ENCODE assay signal across 21 cellular contexts in the genomic region with DNA sequence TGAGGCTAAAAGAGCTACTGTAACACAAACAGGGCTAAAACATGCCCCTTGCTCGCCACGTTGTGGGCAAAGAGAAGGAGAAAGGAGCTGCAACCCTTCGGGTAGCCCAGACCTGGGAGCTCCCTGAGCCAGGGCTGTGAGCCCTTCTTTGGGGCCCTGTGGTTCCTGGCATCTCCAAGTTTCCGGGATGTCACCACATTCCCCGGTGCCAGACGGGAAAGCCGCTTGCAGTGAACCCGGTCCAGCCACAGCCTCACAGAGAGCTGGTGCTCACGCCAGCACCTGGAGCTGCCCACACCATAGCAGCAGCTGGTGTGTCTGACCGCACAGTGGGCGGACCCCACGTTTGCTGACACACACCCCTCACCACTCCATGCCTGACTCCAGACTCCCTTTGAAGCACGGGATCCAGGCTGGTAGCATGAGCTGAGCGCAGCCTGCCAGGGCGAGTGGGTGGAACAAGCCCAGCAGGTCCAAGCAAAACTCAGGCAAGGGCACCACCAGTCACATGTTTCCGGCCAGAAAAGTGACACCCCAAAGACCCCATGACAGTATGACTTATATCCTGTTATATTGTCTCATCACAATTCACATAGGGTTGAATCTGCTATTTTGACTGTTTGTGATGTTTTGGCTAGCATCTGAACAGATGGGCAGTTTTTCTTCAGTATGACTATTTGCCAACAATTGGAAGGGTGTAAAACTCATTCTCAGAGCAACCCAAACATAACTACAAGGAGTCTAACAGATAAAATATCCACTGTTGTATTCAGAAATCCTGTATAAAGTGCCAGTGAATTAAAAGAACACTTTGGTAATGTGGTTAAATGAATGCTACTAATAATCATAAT.
DNase-seq lines count a peak whose midpoint lies in the region; ATAC-seq and TF ChIP-seq lines count a peak whose summit lies in the region.
"Had no signal": no experiment of that assay in that cellular context is flagged by ENCODE, and none has a peak within 500 bp of the region (broad histone marks: within the 10 kb centered on the region; RNA-seq: fewer than 3 reads in every experiment).

No MANE protein-coding gene starts in this region.

- H3K79me2 ChIP-seq in osteoblast (ENCODE audit: insufficient read depth, low read length), result no peaks in the 10 kb centered on the region

- H3K9me3 Mint-ChIP-seq in natural killer cell treated with Interleukin-12 subunit alpha and Interleukin-12 subunit beta and Interleukin-15 and Interleukin-18, amount 100 ng/mL, for 72 hours, result no peaks in the 10 kb centered on the region
- H3K9me3 Mint-ChIP-seq in natural killer cell, result no peaks in the 10 kb centered on the region
- H3K9me3 Mint-ChIP-seq: CD4-positive, alpha-beta T cell; HFFc6 had no signal

- no peak overlapping the region for H3K27ac Mint-ChIP-seq in natural killer cell treated with Interleukin-12 subunit alpha and Interleukin-12 subunit beta and Interleukin-15 and Interleukin-18, amount 100 ng/mL, for 72 hours
- H3K27ac Mint-ChIP-seq in natural killer cell, result no peak overlapping the region
- H3K27ac Mint-ChIP-seq: CD4-positive, alpha-beta T cell; HFFc6 had no signal

- H3K27me3 ChIP-seq in osteoblast (ENCODE audit: insufficient read depth, low read length), result no peaks in the 10 kb centered on the region
- H3K27me3 ChIP-seq in ascending aorta, result no peaks in the 10 kb centered on the region
- H3K27me3 ChIP-seq: BE2C, Peyer's patch had no signal

- no peaks in the 10 kb centered on the region for H3K9me3 ChIP-seq in osteoblast (ENCODE audit: low read depth, low read length)
- H3K9me3 ChIP-seq in ascending aorta, result no peaks in the 10 kb centered on the region
- H3K9me3 ChIP-seq: BE2C, Peyer's patch had no signal

- intact Hi-C loops in natural killer cell (cut with micrococcal nuclease), result no loop called here
- intact Hi-C loops in ascending aorta (cut with DNase I), result no loop called here

- DNase-seq in natural killer cell treated with Interleukin-12 subunit alpha and Interleukin-12 subunit beta and Interleukin-15 and Interleukin-18, amount 100 ng/mL, for 72 hours (ENCODE audit: low spot score), result no peak
- DNase-seq in natural killer cell (no peak), dermis microvascular lymphatic vessel endothelial cell (ENCODE audit: low read depth in 2 of 2) (peak; percentile 88 to 91), osteoblast (ENCODE audit: insufficient read length, low spot score, missing footprints) (no peak), amniotic stem cell (lab: John Stamatoyannopoulos, UW) (no peak), UCSD-AML1 (lab: John Stamatoyannopoulos, UW; ENCODE audit: unreplicated experiment) (no peak), ascending aorta (ENCODE audit: low spot score in 2 of 2) (no peak)
- DNase-seq: BE2C; Caco-2; CD4-positive, alpha-beta T cell; DMS153; H7; HFFc6; KBM-7; NCI-H1105 treated with DMSO at 0.1 percent for 48 hours; NCI-H1694; NCI-H2081 treated with DMSO at 0.1 percent for 48 hours; NCI-H446 treated with DMSO at 0.1 percent for 48 hours; NCI-H69; Peyer's patch had no signal

- H3K27me3 Mint-ChIP-seq in natural killer cell treated with Interleukin-12 subunit alpha and Interleukin-12 subunit beta and Interleukin-15 and Interleukin-18, amount 100 ng/mL, for 72 hours, result no peaks in the 10 kb centered on the region
- no peaks in the 10 kb centered on the region for H3K27me3 Mint-ChIP-seq in natural killer cell (ENCODE audit: low read depth in 2 of 2)
- H3K27me3 Mint-ChIP-seq: CD4-positive, alpha-beta T cell had no signal

- H2AFZ ChIP-seq in osteoblast (ENCODE audit: low read length), result peak overlapping the region; percentile 60

- no peaks in the 10 kb centered on the region for H3K36me3 ChIP-seq in osteoblast (ENCODE audit: insufficient read depth, low read length)
- no peaks in the 10 kb centered on the region for H3K36me3 ChIP-seq in ascending aorta
- H3K36me3 ChIP-seq: BE2C, Peyer's patch had no signal

- no peaks in the 10 kb centered on the region for H4K20me1 ChIP-seq in osteoblast (ENCODE audit: insufficient read depth, low read length)

- H3K4me3 ChIP-seq in osteoblast (ENCODE audit: insufficient read depth, low read length) (peak overlapping the region; percentile 37), ascending aorta (no peak overlapping the region)
- H3K4me3 ChIP-seq: Peyer's patch had no signal

- peak overlapping the region; percentile 44 for H3K4me2 ChIP-seq in osteoblast (ENCODE audit: insufficient read depth, low read length)

- H3K27ac ChIP-seq in osteoblast (ENCODE audit: low read depth, low read length), result peak overlapping the region; percentile 27
- H3K27ac ChIP-seq in ascending aorta, result no peak overlapping the region
- H3K27ac ChIP-seq: Peyer's patch had no signal

- TF ChIP-seq CTCF in natural killer cell (IDR thresholded peaks at IDR 0.05) (no peak), osteoblast (IDR thresholded peaks at IDR 0.05; ENCODE audit: extremely low read depth, low read depth, low read length) (no peak), ascending aorta (IDR thresholded peaks at IDR 0.05) (no peak)

- H3K4me1 ChIP-seq in osteoblast (ENCODE audit: insufficient read depth, low read length) (peaks cover 17% of the 10 kb centered on the region), ascending aorta (no peaks in the 10 kb centered on the region)
- H3K4me1 ChIP-seq: Caco-2, Peyer's patch had no signal

- ATAC-seq in natural killer cell treated with Interleukin-12 subunit alpha and Interleukin-12 subunit beta and Interleukin-15 and Interleukin-18, amount 100 ng/mL, for 72 hours, result peak; percentile 24 to 48
- no peak for ATAC-seq in natural killer cell
- ATAC-seq: Right ventricle myocardium inferior had no signal

- peaks cover 0 to 3% of the 10 kb centered on the region in 2 donors for H3K4me1 Mint-ChIP-seq in natural killer cell treated with Interleukin-12 subunit alpha and Interleukin-12 subunit beta and Interleukin-15 and Interleukin-18, amount 100 ng/mL, for 72 hours (ENCODE audit: low read depth in 2 of 2)
- peaks cover 9 to 12% of the 10 kb centered on the region in 2 donors for H3K4me1 Mint-ChIP-seq in natural killer cell

- H3K36me3 Mint-ChIP-seq in natural killer cell treated with Interleukin-12 subunit alpha and Interleukin-12 subunit beta and Interleukin-15 and Interleukin-18, amount 100 ng/mL, for 72 hours, result no peaks in the 10 kb centered on the region
- no peaks in the 10 kb centered on the region for H3K36me3 Mint-ChIP-seq in natural killer cell

- H3K4me3 Mint-ChIP-seq in natural killer cell treated with Interleukin-12 subunit alpha and Interleukin-12 subunit beta and Interleukin-15 and Interleukin-18, amount 100 ng/mL, for 72 hours, result no peak overlapping the region
- H3K4me3 Mint-ChIP-seq in natural killer cell, result no peak overlapping the region
- H3K4me3 Mint-ChIP-seq: CD4-positive, alpha-beta T cell; HFFc6 had no signal

Comparison
In these comparisons a context has a peak if more than half of its experiments do, and no peak if none do; other contexts are left out.
1. ATAC-seq: peak in natural killer cell treated with Interleukin-12 subunit alpha and Interleukin-12 subunit beta and Interleukin-15 and Interleukin-18, amount 100 ng/mL, for 72 hours (2 of 2); none in natural killer cell (0 of 3).
2. DNase-seq: peak in dermis microvascular lymphatic vessel endothelial cell (2 of 2); none in natural killer cell treated with Interleukin-12 subunit alpha and Interleukin-12 subunit beta and Interleukin-15 and Interleukin-18, amount 100 ng/mL, for 72 hours (single experiment), natural killer cell (single experiment), osteoblast (single experiment), amniotic stem cell (single experiment), UCSD-AML1 (single experiment) and ascending aorta (0 of 2).